ENCODE assay signal across 9 cellular contexts in the genomic region with DNA sequence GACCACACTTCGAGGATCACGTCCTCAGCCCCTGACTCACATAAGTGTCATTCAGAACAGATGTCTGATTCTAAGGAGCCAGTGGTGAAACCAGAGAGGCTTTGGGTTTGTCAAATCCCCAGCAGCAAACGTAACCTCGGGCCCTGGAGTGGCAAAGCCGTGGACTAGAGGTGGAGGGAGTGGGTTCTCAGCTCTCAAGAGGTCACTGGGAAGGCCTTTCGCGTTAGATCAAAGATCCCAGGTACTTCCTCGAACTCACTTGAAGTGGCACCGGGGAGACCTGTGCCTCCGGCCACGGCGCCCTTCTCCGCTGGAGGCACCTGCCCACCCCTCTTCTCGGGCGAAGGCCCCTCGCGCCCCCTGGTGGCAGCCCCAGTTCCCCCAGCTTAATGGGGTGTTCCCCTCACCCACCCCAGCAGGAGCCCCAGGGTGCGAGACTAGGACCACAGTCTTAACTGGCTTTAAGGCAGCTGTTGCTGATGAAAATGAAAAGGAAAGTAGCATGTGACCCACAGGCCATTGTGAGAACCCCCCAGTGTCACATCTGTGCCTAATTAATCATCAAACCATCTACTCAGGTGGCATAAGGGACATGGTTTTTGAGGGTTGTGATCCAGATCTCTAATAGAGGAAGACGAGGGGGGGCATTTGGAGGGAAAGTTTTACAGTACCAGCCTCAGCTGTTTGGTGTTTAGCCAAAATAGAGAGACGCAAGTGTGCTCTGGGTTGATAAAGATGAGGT. TPM values are rescaled to one million over a fixed set of nuclear protein-coding genes. Genes with fewer than 3 reads are reported as not detected.
DNase-seq lines count a peak whose midpoint lies in the region; ATAC-seq and TF ChIP-seq lines count a peak whose summit lies in the region.
"Had no signal": no experiment of that assay in that cellular context is flagged by ENCODE, and none has a peak within 500 bp of the region (broad histone marks: within the 10 kb centered on the region; RNA-seq: fewer than 3 reads in every experiment).

No MANE protein-coding gene starts in this region.

- peaks cover 38 to 51% (median 40%) of the 10 kb centered on the region in 3 donors for H3K27me3 Mint-ChIP-seq in CD14-positive monocyte (ENCODE audit: low read depth in 3 of 3)
- H3K27me3 Mint-ChIP-seq in activated T-helper 1 cell treated with anti-CD3 and anti-CD28 coated beads, Interleukin-12 subunit alpha, Interleukin-12 subunit beta, Interleukin-2, Interleukin-4 antibody, amounts not matched to agents 30 ng/mL and 10 ng/mL and 1 ng/mL, durations not matched to agents 14 hours and 24 hours and 36 hours (ENCODE audit: insufficient read depth): peaks cover 26% of the 10 kb centered on the region

- peak overlapping the region; percentile 61 to 82 for H3K4me3 Mint-ChIP-seq in CD14-positive monocyte
- peak overlapping the region; percentile 73 for H3K4me3 Mint-ChIP-seq in activated T-helper 1 cell treated with anti-CD3 and anti-CD28 coated beads, Interleukin-12 subunit alpha, Interleukin-12 subunit beta, Interleukin-2, Interleukin-4 antibody, amounts not matched to agents 30 ng/mL and 10 ng/mL and 1 ng/mL, durations not matched to agents 14 hours and 24 hours and 36 hours

- H3K9me3 Mint-ChIP-seq in CD14-positive monocyte: peaks cover 0 to 3% (median 0%) of the 10 kb centered on the region in 7 donors
- no peaks in the 10 kb centered on the region for H3K9me3 Mint-ChIP-seq in activated T-helper 1 cell treated with anti-CD3 and anti-CD28 coated beads, Interleukin-12 subunit alpha, Interleukin-12 subunit beta, Interleukin-2, Interleukin-4 antibody, amounts not matched to agents 30 ng/mL and 10 ng/mL and 1 ng/mL, durations not matched to agents 14 hours and 24 hours and 36 hours
- H3K9me3 Mint-ChIP-seq: dendritic cell treated with granulocyte-macrophage colony-stimulating factor and Interleukin-4, amounts not matched to agents 40 ng/mL and 50 ng/mL, for 4 days had no signal

- H3F3A ChIP-seq in PC-9 (ENCODE audit: insufficient read depth, low read depth): no peaks in the 10 kb centered on the region

- ATAC-seq in GM19351 (IDR thresholded peaks at IDR 0.05; ENCODE audit: unreplicated experiment) (peak; percentile 77), HG03469 (IDR thresholded peaks at IDR 0.05; ENCODE audit: unreplicated experiment) (peak; percentile 63)

- H3K9me2 ChIP-seq in PC-9 (ENCODE audit: insufficient read depth): no peaks in the 10 kb centered on the region

- no peaks in the 10 kb centered on the region for H3K27me3 ChIP-seq in PC-9 (ENCODE audit: insufficient read depth, low read depth)
- peaks cover 23% of the 10 kb centered on the region for H3K27me3 ChIP-seq in neuron (ENCODE audit: insufficient read depth, low read length)

- POLR2A ChIA-PET in PC-9 (lab: Charles Lee; ENCODE audit: unreplicated experiment): interaction anchor here (0.6 to 0.7 kb wide), 2 partner anchors 127 to 1300 kb away, joined by 3 read pairs; no protein-coding TSS in a partner anchor

- H3K4me3 ChIP-seq in PC-9 (peak overlapping the region; percentile 43; the same call in 1 of the 2 replicates), fibroblast of villous mesenchyme (ENCODE audit: low read depth, low read length) (peak overlapping the region; percentile 48), neuron (ENCODE audit: low read length) (no peak overlapping the region)

- intact Hi-C loops in CD14-positive monocyte (cut with micrococcal nuclease): loop anchor here in 1 of 2 donors (10.0 kb wide), 1 partner anchor 500 kb away; no protein-coding TSS in a partner anchor
- intact Hi-C loops in PC-9 (cut with micrococcal nuclease; ENCODE audit: unreplicated experiment): loop anchor here (2.0 to 10.0 kb wide), 5 partner anchors 130 to 660 kb away; no protein-coding TSS in a partner anchor
- intact Hi-C loops in activated T-helper 1 cell treated with anti-CD3 and anti-CD28 coated beads, Interleukin-12 subunit alpha, Interleukin-12 subunit beta, Interleukin-2, Interleukin-4 antibody, amounts not matched to agents 30 ng/mL and 10 ng/mL and 1 ng/mL, durations not matched to agents 14 hours and 24 hours and 36 hours (cut with micrococcal nuclease): loop anchor here (1.0 to 5.0 kb wide), 4 partner anchors 63 to 653 kb away; partner anchors contain the start of gene WDR89

- TF ChIP-seq CTCF in CD14-positive monocyte (IDR thresholded peaks at IDR 0.05) (peak; percentile 72), PC-9 (conservative IDR thresholded peaks at IDR 0.05) (peak; percentile 97), fibroblast of villous mesenchyme (IDR thresholded peaks at IDR 0.05; ENCODE audit: insufficient read depth, low read depth, low read length) (peak; percentile 86)

- peaks cover 17% of the 10 kb centered on the region for H3K4me1 Mint-ChIP-seq in CD14-positive monocyte
- peaks cover 35% of the 10 kb centered on the region for H3K4me1 Mint-ChIP-seq in activated T-helper 1 cell treated with anti-CD3 and anti-CD28 coated beads, Interleukin-12 subunit alpha, Interleukin-12 subunit beta, Interleukin-2, Interleukin-4 antibody, amounts not matched to agents 30 ng/mL and 10 ng/mL and 1 ng/mL, durations not matched to agents 14 hours and 24 hours and 36 hours (ENCODE audit: low read depth)

- H2AFZ ChIP-seq in PC-9: peak overlapping the region; percentile 70
- peak overlapping the region; percentile 62 for H2AFZ ChIP-seq in neuron (ENCODE audit: low read depth, low read length)

- CTCF ChIA-PET in PC-9 (lab: Charles Lee): interaction anchor here (0.6 to 2.6 kb wide), 3 partner anchors 8 to 488 kb away, joined by 3 to 12 read pairs (median 3); no protein-coding TSS in a partner anchor

- H3K4me1 ChIP-seq in PC-9 (replicated peaks; ENCODE audit: insufficient read depth) (0 out of 2 replicates have a peak, but pooled peaks cover 9% of the 10 kb centered on the region), neuron (ENCODE audit: insufficient read depth, low read length) (peaks cover 10% of the 10 kb centered on the region)

- no peaks in the 10 kb centered on the region for H3K36me3 Mint-ChIP-seq in CD14-positive monocyte
- no peaks in the 10 kb centered on the region for H3K36me3 Mint-ChIP-seq in activated T-helper 1 cell treated with anti-CD3 and anti-CD28 coated beads, Interleukin-12 subunit alpha, Interleukin-12 subunit beta, Interleukin-2, Interleukin-4 antibody, amounts not matched to agents 30 ng/mL and 10 ng/mL and 1 ng/mL, durations not matched to agents 14 hours and 24 hours and 36 hours (ENCODE audit: low read depth)

- no peaks in the 10 kb centered on the region for H4K20me1 ChIP-seq in PC-9 (ENCODE audit: insufficient read depth)

- peak overlapping the region; percentile 76 for H3K4me2 ChIP-seq in PC-9

- H3K27ac Mint-ChIP-seq in CD14-positive monocyte: no peak overlapping the region
- no peak overlapping the region for H3K27ac Mint-ChIP-seq in activated T-helper 1 cell treated with anti-CD3 and anti-CD28 coated beads, Interleukin-12 subunit alpha, Interleukin-12 subunit beta, Interleukin-2, Interleukin-4 antibody, amounts not matched to agents 30 ng/mL and 10 ng/mL and 1 ng/mL, durations not matched to agents 14 hours and 24 hours and 36 hours
- H3K27ac Mint-ChIP-seq: dendritic cell treated with granulocyte-macrophage colony-stimulating factor and Interleukin-4, amounts not matched to agents 40 ng/mL and 50 ng/mL, for 4 days had no signal

- BruUV-seq in PC-9 (replicated peaks; lab: Mats Ljungman, UMichigan): no TSS peak

- no peaks in the 10 kb centered on the region for H3K36me3 ChIP-seq in PC-9 (ENCODE audit: low read depth)
- H3K36me3 ChIP-seq in neuron (ENCODE audit: insufficient read depth, low read length): no peaks in the 10 kb centered on the region

- H3K79me2 ChIP-seq in PC-9 (ENCODE audit: low read depth): no peaks in the 10 kb centered on the region

- DNase-seq in CD14-positive monocyte (ENCODE audit: low spot score): peak; percentile 54
- peak; percentile 42 to 84 for DNase-seq in PC-9
- DNase-seq in activated T-helper 1 cell treated with anti-CD3 and anti-CD28 coated beads, Interleukin-12 subunit alpha, Interleukin-12 subunit beta, Interleukin-2, Interleukin-4 antibody, amounts not matched to agents 30 ng/mL and 10 ng/mL and 1 ng/mL, durations not matched to agents 14 hours and 24 hours and 36 hours (ENCODE audit: low spot score): peak; percentile 73
- DNase-seq in fibroblast of villous mesenchyme (ENCODE audit: low read depth): peak; percentile 65
- peak; percentile 43 for DNase-seq in superior temporal gyrus (ENCODE audit: extremely low spot score)

- no peak overlapping the region for H3K27ac ChIP-seq in PC-9

- no peaks in the 10 kb centered on the region for H3K9me3 ChIP-seq in PC-9 (ENCODE audit: insufficient read depth, low read depth)
- no peaks in the 10 kb centered on the region for H3K9me3 ChIP-seq in neuron (ENCODE audit: low read length)

RNA-seq across cellular contexts. Expression of gene ESR2, which starts 0.7 kb away (rescaled TPM):
- polyA plus RNA-seq in CD14-positive monocyte: not detected
- total RNA-seq in PC-9 (2021) (0.20 TPM in 1 of 2 replicates, not detected in the other), fibroblast of villous mesenchyme (under 0.01 TPM in 1 of 2 replicates, not detected in the other)
- 0.10 and 0.15 TPM in 2 replicates for total RNA-seq in activated T-helper 1 cell treated with anti-CD3 and anti-CD28 coated beads, Interleukin-12 subunit alpha, Interleukin-12 subunit beta, Interleukin-2, Interleukin-4 antibody, amounts not matched to agents 30 ng/mL and 10 ng/mL and 1 ng/mL, durations not matched to agents 14 hours and 24 hours and 36 hours
